In the genomic region with DNA sequence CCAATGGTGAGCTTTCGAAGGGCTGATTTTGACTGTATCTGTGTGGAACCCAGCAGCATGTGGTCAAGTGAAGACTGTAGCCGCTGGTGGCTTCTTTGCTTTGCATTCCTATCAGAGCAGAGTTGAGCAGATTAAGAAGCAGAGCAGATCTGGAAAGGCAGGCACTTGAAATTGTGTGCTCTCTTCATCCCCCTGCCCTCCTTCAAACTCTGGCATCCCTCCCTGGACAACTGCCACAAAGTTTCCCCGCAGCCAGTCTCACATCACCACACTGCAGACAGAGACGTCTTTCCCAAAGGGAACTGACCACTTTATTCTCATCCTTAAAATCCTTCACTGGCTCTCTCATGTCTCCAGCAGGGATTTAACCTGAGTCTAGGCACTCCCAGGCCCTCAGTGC, we compare ENCODE assay signal across 22 cellular contexts.
"Had no signal": no experiment of that assay in that cellular context is flagged by ENCODE, and none has a peak within 500 bp of the region (broad histone marks: within the 10 kb centered on the region; RNA-seq: fewer than 3 reads in every experiment).

No MANE protein-coding gene starts in this region.

- ATAC-seq: esophagus mucosa; gastrocnemius medialis; left colon; left ventricle myocardium superior; naive thymus-derived CD8-positive, alpha-beta T cell; right cardiac atrium; stimulated activated memory B cell treated with anti-CD40 and anti-IgM and Interleukin-4, amounts not matched to agents 10 μg/mL and 1 μg/mL and 100 μg/mL, for 72 hours; upper lobe of right lung had no signal

- H3K4me3 ChIP-seq: dorsolateral prefrontal cortex, gastrocnemius medialis, lung, tibial nerve, upper lobe of right lung, vagina had no signal

- H3K4me1 ChIP-seq: gastrocnemius medialis, tibial nerve, upper lobe of right lung, vagina had no signal

- DNase-seq: cortex of kidney; dorsolateral prefrontal cortex; effector CD8-positive, alpha-beta T cell; gastrocnemius medialis; glutamatergic neuron; immature natural killer cell; kidney; left colon; left ventricle myocardium superior; mesenchymal stem cell; naive thymus-derived CD8-positive, alpha-beta T cell; stimulated activated CD4-positive, alpha-beta T cell treated with anti-CD3 and anti-CD28 coated beads, Interleukin-4, amount 100 ng/mL, for 1 hour; upper lobe of right lung had no signal

- H3K27ac Mint-ChIP-seq: immature natural killer cell; naive thymus-derived CD8-positive, alpha-beta T cell; stimulated activated memory B cell treated with anti-CD40 and anti-IgM and Interleukin-4, amounts not matched to agents 10 μg/mL and 1 μg/mL and 100 μg/mL, for 72 hours; stimulated activated naive CD8-positive, alpha-beta T cell treated with anti-CD3 and anti-CD28 coated beads, Interleukin-15, Interleukin-2, amounts not matched to agents 100 ng/mL and 50 ng/mL, for 24 hours had no signal

- H3K36me3 ChIP-seq: gastrocnemius medialis, tibial nerve, upper lobe of right lung, vagina had no signal

- H3K9me3 ChIP-seq: gastrocnemius medialis, tibial nerve, upper lobe of right lung, vagina had no signal

- FAIRE-seq: endometrium, kidney had no signal

- H3K27ac ChIP-seq: dorsolateral prefrontal cortex, gastrocnemius medialis, tibial nerve, upper lobe of right lung, vagina had no signal

- H3K4me1 Mint-ChIP-seq: immature natural killer cell; naive thymus-derived CD8-positive, alpha-beta T cell; neural crest cell; stimulated activated memory B cell treated with anti-CD40 and anti-IgM and Interleukin-4, amounts not matched to agents 10 μg/mL and 1 μg/mL and 100 μg/mL, for 72 hours had no signal

- H3K9me3 Mint-ChIP-seq: immature natural killer cell; neural crest cell; stimulated activated memory B cell treated with anti-CD40 and anti-IgM and Interleukin-4, amounts not matched to agents 10 μg/mL and 1 μg/mL and 100 μg/mL, for 72 hours; stimulated activated naive CD8-positive, alpha-beta T cell treated with anti-CD3 and anti-CD28 coated beads, Interleukin-15, Interleukin-2, amounts not matched to agents 100 ng/mL and 50 ng/mL, for 24 hours had no signal

- H3K36me3 Mint-ChIP-seq: immature natural killer cell; naive thymus-derived CD8-positive, alpha-beta T cell; stimulated activated memory B cell treated with anti-CD40 and anti-IgM and Interleukin-4, amounts not matched to agents 10 μg/mL and 1 μg/mL and 100 μg/mL, for 72 hours had no signal

- H3K4me3 Mint-ChIP-seq: immature natural killer cell; naive thymus-derived CD8-positive, alpha-beta T cell; neural crest cell; stimulated activated memory B cell treated with anti-CD40 and anti-IgM and Interleukin-4, amounts not matched to agents 10 μg/mL and 1 μg/mL and 100 μg/mL, for 72 hours; stimulated activated naive CD8-positive, alpha-beta T cell treated with anti-CD3 and anti-CD28 coated beads, Interleukin-15, Interleukin-2, amounts not matched to agents 100 ng/mL and 50 ng/mL, for 24 hours had no signal

- H3K27me3 ChIP-seq: gastrocnemius medialis, tibial nerve, upper lobe of right lung, vagina had no signal
